21 cellular contexts compared by ENCODE assay signal in the genomic region with DNA sequence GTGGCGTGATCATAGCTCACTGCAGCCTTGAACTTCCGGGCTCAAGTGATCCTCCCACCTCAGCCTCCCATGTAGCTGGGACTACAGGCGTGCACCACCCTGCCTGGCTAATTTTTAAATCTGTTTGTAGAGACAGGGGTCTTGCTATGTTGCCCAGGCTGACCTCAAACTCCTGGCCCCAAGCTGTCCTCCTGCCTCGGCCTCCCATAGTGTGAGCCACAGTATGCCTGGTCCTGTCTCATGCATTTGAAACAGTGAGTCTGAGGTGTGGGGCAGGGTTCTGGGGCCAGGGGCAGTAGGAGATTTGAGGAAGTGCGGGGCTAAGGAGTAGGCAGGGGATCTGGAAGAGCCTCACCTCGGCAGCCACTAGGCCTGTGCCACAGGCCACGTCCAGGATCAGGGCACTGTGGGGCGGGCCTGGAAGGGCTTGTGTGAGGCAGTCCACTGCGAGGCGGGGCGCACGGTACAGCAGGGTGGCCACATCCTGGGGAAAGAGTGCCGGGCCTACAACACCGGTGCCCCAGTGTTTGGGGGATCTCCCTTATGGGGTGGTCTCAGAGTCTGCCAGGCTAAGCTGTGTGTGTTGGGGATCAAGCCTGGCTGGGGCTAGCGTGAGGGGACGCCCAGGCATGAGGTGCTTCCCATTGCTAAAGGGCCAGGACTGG. TPM values are rescaled to one million over a fixed set of nuclear protein-coding genes. Genes with fewer than 3 reads are reported as not detected.
DNase-seq lines count a peak whose midpoint lies in the region; ATAC-seq and TF ChIP-seq lines count a peak whose summit lies in the region.
"Had no signal": no experiment of that assay in that cellular context is flagged by ENCODE, and none has a peak within 500 bp of the region (broad histone marks: within the 10 kb centered on the region; RNA-seq: fewer than 3 reads in every experiment).

No MANE protein-coding gene starts in this region.

- TF ChIP-seq CTCF in SK-N-SH (IDR thresholded peaks at IDR 0.05) (no peak), mammary epithelial cell (conservative IDR thresholded peaks at IDR 0.05 in 1 of 2, IDR thresholded peaks at IDR 0.05 in 1 of 2; ENCODE audit: extremely low read depth in 1 of 2, insufficient read depth in 1 of 2, low read depth in 1 of 2, low read length in 2 of 2) (no peak)

- H3K27me3 ChIP-seq in SK-N-SH (ENCODE audit: insufficient read depth) (no peaks in the 10 kb centered on the region), HUES6 (ENCODE audit: control insufficient read depth, insufficient read depth, low read length) (no peaks in the 10 kb centered on the region), mammary epithelial cell (ENCODE audit: insufficient read depth, low read length) (no peaks in the 10 kb centered on the region), neuronal stem cell (ENCODE audit: control insufficient read depth in 3 of 3, insufficient read depth in 3 of 3, low read depth in 1 of 3, low read length in 3 of 3) (no peaks in the 10 kb centered on the region)

- H2BK12ac ChIP-seq in neuronal stem cell (ENCODE audit: low read length), result no peak overlapping the region

- peak overlapping the region; percentile 4 for H2BK120ac ChIP-seq in neuronal stem cell (ENCODE audit: low read depth, low read length)

- H3K23ac ChIP-seq in neuronal stem cell (ENCODE audit: low read depth, low read length, poor library complexity), result peak overlapping the region; percentile 87

- peak overlapping the region; percentile 27 for H3K18ac ChIP-seq in neuronal stem cell (ENCODE audit: low read length)

- H4K91ac ChIP-seq in neuronal stem cell (ENCODE audit: low read depth, low read length, poor library complexity), result peak overlapping the region; percentile 9

- POLR2A ChIA-PET in SK-N-SH (lab: Yijun Ruan, JAX), result interaction anchor here (1.0 to 3.0 kb wide), 3 partner anchors 11 to 102 kb away, joined by 3 to 10 read pairs (median 5); a partner anchor contains a TSS

- H2BK5ac ChIP-seq in neuronal stem cell (ENCODE audit: low read length), result no peak overlapping the region

- no peaks in the 10 kb centered on the region for H3K79me1 ChIP-seq in neuronal stem cell (ENCODE audit: low read depth, low read length)

- no peak overlapping the region for H4K8ac ChIP-seq in neuronal stem cell (ENCODE audit: low read depth, low read length)

- H2BK15ac ChIP-seq in neuronal stem cell (ENCODE audit: low read length), result peak overlapping the region; percentile 7

- DNase-seq in SK-N-SH (no peak), mammary epithelial cell (no peak), neuronal stem cell (ENCODE audit: low spot score) (no peak)
- DNase-seq: activated CD8-positive, alpha-beta memory T cell treated with anti-CD3 and anti-CD28 coated beads for 24 hours; activated effector memory CD4-positive, alpha-beta T cell treated with Interleukin-2 at 50 U/mL for 16 hours; C1 segment of cervical spinal cord; DMS153; NCI-H1105 treated with DMSO at 0.1 percent for 48 hours; stimulated activated CD4-positive, alpha-beta T cell treated with anti-CD3 and anti-CD28 coated beads, Interleukin-4, amount 100 ng/mL, for 4 hours had no signal

- no peak for TF ChIP-seq EP300 in SK-N-SH (IDR thresholded peaks at IDR 0.05; ENCODE audit: borderline replicate concordance in 1 of 2, low read depth in 1 of 2, low read length in 1 of 2)

- WGBS in SK-N-SH (ENCODE audit: low lambda C conversion rate), result 96% methylated on average over 16 of the region's 16 CpGs
- 98% methylated on average over 5 of the region's 16 CpGs for WGBS in mammary epithelial cell (ENCODE audit: low coverage, missing lambda C conversion rate)
- WGBS in neuronal stem cell (ENCODE audit: extremely low coverage in 2 of 2, insufficient read length in 2 of 2, insufficient replicate concordance in 1 of 2), 2 donors, result no CpG with 5 or more reads among the region's 16 CpGs

- H3K4me3 ChIP-seq in SK-N-SH (ENCODE audit: low read depth in 2 of 2, low read length in 1 of 2) (no peak overlapping the region), HUES6 (ENCODE audit: low read depth, low read length) (peak overlapping the region; percentile 79; the same call in 1 of the 2 replicates), mammary epithelial cell (replicated peaks in 1 of 3; ENCODE audit: insufficient read depth in 1 of 3, low read depth in 2 of 3, low read length in 3 of 3) (no peak overlapping the region), neuronal stem cell (ENCODE audit: low read length in 2 of 2) (no peak overlapping the region)

- no peak overlapping the region for H3K14ac ChIP-seq in neuronal stem cell (ENCODE audit: low read length)

- in situ Hi-C loops in mammary epithelial cell (cut with MboI; ENCODE audit: low sequenced_read_pairs in 2 of 2), result no loop called here

- H3K9me3 ChIP-seq in SK-N-SH (no peaks in the 10 kb centered on the region), HUES6 (ENCODE audit: control insufficient read depth, insufficient read depth, low read depth, low read length) (no peaks in the 10 kb centered on the region), mammary epithelial cell (replicated peaks; ENCODE audit: insufficient read depth, low read length) (no peaks in the 10 kb centered on the region), neuronal stem cell (replicated peaks in 1 of 2; ENCODE audit: control insufficient read depth in 2 of 2, insufficient read depth in 1 of 2, low read depth in 1 of 2, low read length in 2 of 2) (no peaks in the 10 kb centered on the region)
- H3K9me3 ChIP-seq: prostate gland had no signal

- H3K9ac ChIP-seq in SK-N-SH (no peak overlapping the region), HUES6 (ENCODE audit: low read length) (no peak overlapping the region), mammary epithelial cell (ENCODE audit: insufficient read depth, low read length) (no peak overlapping the region), neuronal stem cell (ENCODE audit: low read depth, low read length, poor library complexity) (peak overlapping the region; percentile 7)

- H3K79me2 ChIP-seq in SK-N-SH (ENCODE audit: insufficient read depth) (peaks cover 4% of the 10 kb centered on the region; the same call in 1 of the 2 replicates), mammary epithelial cell (ENCODE audit: insufficient read depth, low read length) (peaks cover 7% of the 10 kb centered on the region)

- no peak overlapping the region for H3K4ac ChIP-seq in neuronal stem cell (ENCODE audit: low read length)

- no peak for TF ChIP-seq RAD21 in SK-N-SH (IDR thresholded peaks at IDR 0.05; ENCODE audit: low read length)

- dilution Hi-C loops in mammary epithelial cell (cut with HindIII; ENCODE audit: low sequenced_read_pairs), result no loop called here

- CTCF ChIA-PET in SK-N-SH (lab: Yijun Ruan, JAX), result interaction anchor here (0.6 to 11.5 kb wide), 10 partner anchors 8 to 366 kb away, joined by 3 to 80 read pairs (median 3); no protein-coding TSS in a partner anchor
- CTCF ChIA-PET in mammary epithelial cell (lab: Charles Lee; ENCODE audit: low non-redundant PET), result no interaction called here

- H3K36me3 ChIP-seq in SK-N-SH (replicated peaks in 1 of 2; ENCODE audit: control insufficient read depth in 1 of 2, insufficient read depth in 2 of 2, low read length in 1 of 2) (no peaks in the 10 kb centered on the region), HUES6 (ENCODE audit: control insufficient read depth, insufficient read depth, low read length) (no peaks in the 10 kb centered on the region), mammary epithelial cell (ENCODE audit: insufficient read depth, low read length) (no peaks in the 10 kb centered on the region), neuronal stem cell (replicated peaks in 1 of 2; ENCODE audit: control insufficient read depth in 2 of 2, insufficient read depth in 2 of 2, low read length in 2 of 2) (no peaks in the 10 kb centered on the region)
- H3K36me3 ChIP-seq: prostate gland, WERI-Rb-1 had no signal

- ATAC-seq in SK-N-SH treated with all-trans-retinoic acid at 6 μM for 48 hours, result no peak
- no peak for ATAC-seq in HG03432 (IDR thresholded peaks at IDR 0.05; ENCODE audit: unreplicated experiment)
- ATAC-seq in GM19035 (IDR thresholded peaks at IDR 0.05; ENCODE audit: unreplicated experiment), result no peak
- no peak for ATAC-seq in HG02571 (IDR thresholded peaks at IDR 0.05; ENCODE audit: unreplicated experiment)

- H3K9me2 ChIP-seq in SK-N-SH, result no peaks in the 10 kb centered on the region

- H3F3A ChIP-seq in SK-N-SH (replicated peaks; ENCODE audit: insufficient read depth), result peaks cover 11% of the 10 kb centered on the region

- no TSS peak for BruUV-seq in mammary epithelial cell (replicated peaks; lab: Mats Ljungman, UMichigan)

- H3K4me2 ChIP-seq in SK-N-SH, result peak overlapping the region; percentile 100; the same call in 1 of the 2 replicates
- peak overlapping the region; percentile 2 for H3K4me2 ChIP-seq in mammary epithelial cell (ENCODE audit: insufficient read depth, low read depth, low read length)
- no peak overlapping the region for H3K4me2 ChIP-seq in neuronal stem cell (ENCODE audit: insufficient read depth, low read length, poor library complexity, severe bottlenecking)

- H3K27ac ChIP-seq in SK-N-SH (ENCODE audit: low read depth in 2 of 2, low read length in 1 of 2) (no peak overlapping the region), HUES6 (ENCODE audit: low read depth, low read length) (no peak overlapping the region), mammary epithelial cell (ENCODE audit: insufficient read depth, low read depth, low read length) (no peak overlapping the region), neuronal stem cell (replicated peaks; ENCODE audit: low read length) (no peak overlapping the region)
- H3K27ac ChIP-seq: coronary artery, KMS-11, WERI-Rb-1 had no signal

- H3K4me1 ChIP-seq in SK-N-SH (ENCODE audit: control insufficient read depth in 1 of 2, insufficient read depth in 2 of 2, low read depth in 1 of 2, low read length in 1 of 2) (peaks cover 0 to 8% of the 10 kb centered on the region in 2 experiments; a peak in 1 of 4 replicates), HUES6 (ENCODE audit: control insufficient read depth, insufficient read depth, low read length) (peaks cover 8% of the 10 kb centered on the region; the same call in 1 of the 2 replicates), mammary epithelial cell (ENCODE audit: insufficient read depth, low read length) (peaks cover 47% of the 10 kb centered on the region), neuronal stem cell (ENCODE audit: control insufficient read depth in 2 of 2, insufficient read depth in 1 of 2, low read depth in 1 of 2, low read length in 2 of 2) (peaks cover 0 to 5% of the 10 kb centered on the region in 2 donors)

- H2AK5ac ChIP-seq in neuronal stem cell (ENCODE audit: low read depth, low read length), result peak overlapping the region; percentile 92

- intact Hi-C loops in mammary epithelial cell (cut with micrococcal nuclease), result no loop called here

- no peaks in the 10 kb centered on the region for H4K20me1 ChIP-seq in SK-N-SH (ENCODE audit: insufficient read depth)
- H4K20me1 ChIP-seq in mammary epithelial cell (ENCODE audit: insufficient read depth, low read length), result no peaks in the 10 kb centered on the region

- H2AFZ ChIP-seq in SK-N-SH (ENCODE audit: low read depth) (no peak overlapping the region), mammary epithelial cell (ENCODE audit: low read depth, low read length) (no peak overlapping the region), neuronal stem cell (ENCODE audit: low read length) (no peak overlapping the region)

RNA-seq across cellular contexts. Expression of a gene that starts 1.5 kb away (rescaled TPM):
- 2.9 and 3.1 TPM in 2 replicates for polyA plus RNA-seq in SK-N-SH (2012; rRNA removed)
- 0.81 and 1.4 TPM in 2 replicates for polyA plus RNA-seq in SK-N-SH (2012; cell fraction: cytosol; rRNA removed)
- 7.3 and 10.0 TPM in 2 replicates for polyA plus RNA-seq in SK-N-SH (2012; cell fraction: nucleus; rRNA removed)
- 1 to 10 TPM; 8.5 to 9.1 TPM for total RNA-seq in mammary epithelial cell
- polyA plus RNA-seq in mammary epithelial cell, result 11.0 TPM
- polyA minus RNA-seq in mammary epithelial cell, result 3.6 TPM
- 2.8 TPM for polyA plus RNA-seq in neuronal stem cell (2013, experiment 1 of 2)
- 3.3 TPM for polyA plus RNA-seq in neuronal stem cell (2013, experiment 2 of 2)

RNA-seq across cellular contexts. Expression of a gene that starts 10.1 kb away (rescaled TPM):
- polyA plus RNA-seq in SK-N-SH (2012; rRNA removed), result 4.6 and 5.9 TPM in 2 replicates
- 1.9 and 3.1 TPM in 2 replicates for polyA plus RNA-seq in SK-N-SH (2012; cell fraction: cytosol; rRNA removed)
- polyA plus RNA-seq in SK-N-SH (2012; cell fraction: nucleus; rRNA removed), result 6.3 and 6.7 TPM in 2 replicates
- 10 to 100 TPM in 1 of 2 donors, 1 to 10 TPM in 1; 6.2 to 11.7 TPM for total RNA-seq in mammary epithelial cell
- 18.7 TPM for polyA plus RNA-seq in mammary epithelial cell
- polyA minus RNA-seq in mammary epithelial cell, result 6.8 TPM
- 4.1 TPM for polyA plus RNA-seq in neuronal stem cell (2013, experiment 1 of 2)
- 4.0 TPM for polyA plus RNA-seq in neuronal stem cell (2013, experiment 2 of 2)

RNA-seq across cellular contexts. Expression of a gene that starts 20.1 kb away (rescaled TPM):
- polyA plus RNA-seq in SK-N-SH (2012; rRNA removed) (0.71 and 0.96 TPM in 2 replicates), mammary epithelial cell (not detected)
- 0.32 and 0.63 TPM in 2 replicates for polyA plus RNA-seq in SK-N-SH (2012; cell fraction: cytosol; rRNA removed)
- polyA plus RNA-seq in SK-N-SH (2012; cell fraction: nucleus; rRNA removed), result 0.17 and 0.54 TPM in 2 replicates
- total RNA-seq in mammary epithelial cell, result not detected
- polyA minus RNA-seq in mammary epithelial cell, result not detected
- not detected for polyA plus RNA-seq in neuronal stem cell (2013, experiment 1 of 2)
- 0.04 TPM for polyA plus RNA-seq in neuronal stem cell (2013, experiment 2 of 2)
- total RNA-seq: endothelial cell of umbilical vein, left colon, smooth muscle cell had no signal
- polyA plus RNA-seq: endothelial cell of umbilical vein, smooth muscle cell had no signal
